30 cellular contexts compared by ENCODE assay signal in the genomic region with DNA sequence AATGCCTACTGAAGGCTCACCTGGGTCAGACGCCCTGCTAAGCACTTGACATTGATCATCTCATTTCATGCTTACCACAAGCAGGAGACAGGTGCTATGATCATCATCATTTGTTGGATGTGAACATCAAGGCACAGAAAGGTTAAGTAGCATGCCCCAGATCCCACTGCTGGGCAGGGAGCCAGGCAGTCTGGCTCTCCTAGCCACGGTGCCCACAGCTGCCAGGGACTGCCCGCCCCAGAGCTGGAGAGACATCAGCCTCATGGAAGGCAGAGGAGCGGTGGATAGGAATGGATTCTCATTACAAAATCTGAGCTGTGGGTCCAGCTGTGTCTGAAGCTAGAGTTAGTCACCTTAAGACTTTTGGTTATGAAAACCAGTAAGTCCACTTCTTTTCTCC. TPM values are rescaled to one million over a fixed set of nuclear protein-coding genes. Genes with fewer than 3 reads are reported as not detected.
DNase-seq lines count a peak whose midpoint lies in the region; ATAC-seq and TF ChIP-seq lines count a peak whose summit lies in the region.
"Had no signal": no experiment of that assay in that cellular context is flagged by ENCODE, and none has a peak within 500 bp of the region (broad histone marks: within the 10 kb centered on the region; RNA-seq: fewer than 3 reads in every experiment).

No MANE protein-coding gene starts in this region.

- 68 to 75% methylated on average over 4 of the region's 4 CpGs for WGBS in thyroid gland, 2 donors

- no peaks in the 10 kb centered on the region for H3K9me3 ChIP-seq in thyroid gland
- H3K9me3 ChIP-seq: A549, ascending aorta, left lung, psoas muscle, stomach had no signal

- no peak for TF ChIP-seq CTCF in thyroid gland (IDR thresholded peaks at IDR 0.05)

- no peaks in the 10 kb centered on the region for H3K27me3 Mint-ChIP-seq in dendritic cell treated with granulocyte-macrophage colony-stimulating factor and Interleukin-4, amounts not matched to agents 40 ng/mL and 50 ng/mL, for 4 days
- H3K27me3 Mint-ChIP-seq in immature natural killer cell (ENCODE audit: low read depth in 3 of 3): peaks cover 9 to 18% (median 14%) of the 10 kb centered on the region in 3 donors

- ATAC-seq in GM21360 (IDR thresholded peaks at IDR 0.05; ENCODE audit: unreplicated experiment): no peak
- ATAC-seq: activated T-cell treated with anti-CD3 and anti-CD28 coated beads, Interleukin-2, amount 50 U/mL, for 4 hours; left lung; psoas muscle; sciatic nerve had no signal

- H3K4me1 ChIP-seq in thyroid gland: peaks cover 8 to 30% of the 10 kb centered on the region in 2 donors

- H3K36me3 ChIP-seq in thyroid gland: no peaks in the 10 kb centered on the region
- H3K36me3 ChIP-seq: ascending aorta, cardiac muscle cell, left lung, stomach had no signal

- no peaks in the 10 kb centered on the region for H3K27me3 ChIP-seq in thyroid gland
- H3K27me3 ChIP-seq: ascending aorta had no signal

- peaks cover 90% of the 10 kb centered on the region for H3K36me3 Mint-ChIP-seq in dendritic cell treated with granulocyte-macrophage colony-stimulating factor and Interleukin-4, amounts not matched to agents 40 ng/mL and 50 ng/mL, for 4 days (ENCODE audit: low read depth)
- H3K36me3 Mint-ChIP-seq in immature natural killer cell: no peaks in the 10 kb centered on the region
- H3K36me3 Mint-ChIP-seq: CD4-positive, CD25-positive, alpha-beta regulatory T cell had no signal

- no peaks in the 10 kb centered on the region for H3K9me3 Mint-ChIP-seq in dendritic cell treated with granulocyte-macrophage colony-stimulating factor and Interleukin-4, amounts not matched to agents 40 ng/mL and 50 ng/mL, for 4 days
- H3K9me3 Mint-ChIP-seq in immature natural killer cell: no peaks in the 10 kb centered on the region
- H3K9me3 Mint-ChIP-seq: activated CD4-positive, alpha-beta T cell treated with anti-CD3 and anti-CD28 coated beads, Interleukin-2, amount 10 ng/mL, durations not matched to agents 7 days and 5 days; HFFc6 had no signal

- intact Hi-C loops in dendritic cell treated with granulocyte-macrophage colony-stimulating factor and Interleukin-4, amounts not matched to agents 40 ng/mL and 50 ng/mL, for 4 days (cut with micrococcal nuclease): no loop called here
- intact Hi-C loops in thyroid gland (cut with DNase I): loop anchor here (10.0 kb wide), 1 partner anchor 843 kb away; no protein-coding TSS in a partner anchor

- peak overlapping the region; percentile 30 for H3K4me3 Mint-ChIP-seq in dendritic cell treated with granulocyte-macrophage colony-stimulating factor and Interleukin-4, amounts not matched to agents 40 ng/mL and 50 ng/mL, for 4 days
- H3K4me3 Mint-ChIP-seq in immature natural killer cell: no peak overlapping the region
- H3K4me3 Mint-ChIP-seq: activated B cell treated with CpG ODN at 0.5 μM for 24 hours; activated CD4-positive, alpha-beta T cell treated with anti-CD3 and anti-CD28 coated beads, Interleukin-2, amount 10 ng/mL, durations not matched to agents 7 days and 5 days; activated T-cell treated with anti-CD3 and anti-CD28 coated beads, Interleukin-2, amount 50 U/mL, for 4 hours; CD4-positive, CD25-positive, alpha-beta regulatory T cell; HFFc6 had no signal

- peak; percentile 67 for DNase-seq in NCI-H2171 treated with DMSO at 0.1 percent for 48 hours (lab: John Stamatoyannopoulos, UW)
- no peak for DNase-seq in NCI-H2171 (lab: John Stamatoyannopoulos, UW)
- peak; percentile 69 for DNase-seq in NCI-H2196 treated with DMSO at 0.1 percent for 48 hours (lab: John Stamatoyannopoulos, UW; ENCODE audit: unreplicated experiment)
- peak; percentile 22 to 26 for DNase-seq in thyroid gland
- DNase-seq in immature natural killer cell: no peak
- DNase-seq in activated CD8-positive, alpha-beta memory T cell treated with anti-CD3 and anti-CD28 coated beads for 24 hours: no peak
- DNase-seq: activated B cell treated with CpG ODN at 0.5 μM for 24 hours; activated CD4-positive, alpha-beta T cell treated with anti-CD3 and anti-CD28 coated beads, Interleukin-2, amount 10 ng/mL, durations not matched to agents 7 days and 5 days; activated T-cell treated with anti-CD3 and anti-CD28 coated beads, Interleukin-2, amount 50 U/mL, for 4 hours; CD4-positive, CD25-positive, alpha-beta regulatory T cell; effector CD4-positive, alpha-beta T cell; HFFc6; hippocampal formation; KBM-7; left lung; mesenchymal stem cell; MM.1S; NCI-H146; NCI-H226; NCI-H82; psoas muscle; stimulated activated CD4-positive, alpha-beta T cell treated with anti-CD3 and anti-CD28 coated beads, Interleukin-12 subunit alpha, Interleukin-12 subunit beta, amount 100 ng/mL, for 4 hours; stimulated activated CD4-positive, alpha-beta T cell treated with anti-CD3 and anti-CD28 coated beads, Interleukin-2, amount 100 ng/mL, for 48 hours; stomach had no signal

- H3K4me1 Mint-ChIP-seq in dendritic cell treated with granulocyte-macrophage colony-stimulating factor and Interleukin-4, amounts not matched to agents 40 ng/mL and 50 ng/mL, for 4 days (ENCODE audit: low read depth): peaks cover 76% of the 10 kb centered on the region
- H3K4me1 Mint-ChIP-seq in immature natural killer cell: peaks cover 0 to 5% of the 10 kb centered on the region in 2 donors

- no peak for TF ChIP-seq POLR2A in thyroid gland (IDR thresholded peaks at IDR 0.05)

- H3K27ac ChIP-seq in thyroid gland: no peak overlapping the region
- H3K27ac ChIP-seq: A549, ascending aorta, cardiac muscle cell, left lung, psoas muscle, stomach had no signal

- H3K4me3 ChIP-seq in thyroid gland (replicated peaks in 1 of 3): no peak overlapping the region
- H3K4me3 ChIP-seq: A549, ascending aorta, cardiac muscle cell, left lung, psoas muscle, stomach had no signal

- peak overlapping the region; percentile 65 for H3K27ac Mint-ChIP-seq in dendritic cell treated with granulocyte-macrophage colony-stimulating factor and Interleukin-4, amounts not matched to agents 40 ng/mL and 50 ng/mL, for 4 days
- H3K27ac Mint-ChIP-seq in immature natural killer cell: no peak overlapping the region
- H3K27ac Mint-ChIP-seq: activated B cell treated with CpG ODN at 0.5 μM for 24 hours; activated CD4-positive, alpha-beta T cell treated with anti-CD3 and anti-CD28 coated beads, Interleukin-2, amount 10 ng/mL, durations not matched to agents 7 days and 5 days; CD4-positive, CD25-positive, alpha-beta regulatory T cell; HFFc6 had no signal

RNA-seq across cellular contexts. Expression of a gene that starts 3.6 kb away (rescaled TPM):
- total RNA-seq in thyroid gland: 10 to 100 TPM; 39.4 to 90.6 (median 55.4) TPM
- polyA plus RNA-seq in immature natural killer cell: 1 to 10 TPM; 1.3 to 3.7 (median 3.0) TPM
- total RNA-seq: CD4-positive, CD25-positive, alpha-beta regulatory T cell had no signal

Comparison
In these comparisons a context has a peak if more than half of its experiments do, and no peak if none do; other contexts are left out.
1. DNase-seq: peak in NCI-H2171 treated with DMSO at 0.1 percent for 48 hours (single experiment), NCI-H2196 treated with DMSO at 0.1 percent for 48 hours (single experiment) and thyroid gland (2 of 2); none in NCI-H2171 (single experiment), immature natural killer cell (0 of 3) and activated CD8-positive, alpha-beta memory T cell treated with anti-CD3 and anti-CD28 coated beads for 24 hours (single experiment).